29 cellular contexts compared by ENCODE assay signal in the genomic region with DNA sequence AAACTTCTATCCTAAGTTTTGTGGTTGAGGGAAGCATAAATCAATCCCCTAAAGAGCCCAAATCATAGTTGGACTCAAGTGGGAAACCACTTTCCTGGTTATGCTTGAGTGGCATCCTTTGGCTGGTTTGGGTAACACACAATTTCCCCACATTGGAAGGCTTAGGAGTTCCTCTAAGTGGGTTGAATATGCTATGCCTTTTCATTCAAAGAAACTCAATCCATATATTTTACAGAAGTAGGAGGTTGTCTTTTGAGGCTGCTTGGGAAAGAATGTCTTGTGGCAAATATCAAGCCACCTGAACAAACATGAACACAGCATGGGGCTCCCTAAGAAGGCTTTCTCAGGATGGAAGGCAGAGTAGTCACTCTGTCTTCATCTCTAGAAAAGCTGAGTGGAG.
A peak's percentile ranks its signal among the peaks of the same experiment; 100 is the strongest.
DNase-seq lines count a peak whose midpoint lies in the region; ATAC-seq and TF ChIP-seq lines count a peak whose summit lies in the region.
"Had no signal": no experiment of that assay in that cellular context is flagged by ENCODE, and none has a peak within 500 bp of the region (broad histone marks: within the 10 kb centered on the region; RNA-seq: fewer than 3 reads in every experiment).

No MANE protein-coding gene starts in this region.

- no peaks in the 10 kb centered on the region for H3K36me3 ChIP-seq in SK-N-SH (replicated peaks in 1 of 2; ENCODE audit: control insufficient read depth in 1 of 2, insufficient read depth in 2 of 2, low read length in 1 of 2)
- H3K36me3 ChIP-seq: cardiac muscle cell, neutrophil, Peyer's patch, right lobe of liver, tibial nerve had no signal

- H3K4me2 ChIP-seq in SK-N-SH, result no peak overlapping the region

- no peak overlapping the region for H2AFZ ChIP-seq in SK-N-SH (ENCODE audit: low read depth)
- H2AFZ ChIP-seq: GM23248 had no signal

- no peaks in the 10 kb centered on the region for H4K20me1 ChIP-seq in SK-N-SH (ENCODE audit: insufficient read depth)

- no peaks in the 10 kb centered on the region for H3K4me1 ChIP-seq in SK-N-SH (ENCODE audit: control insufficient read depth in 1 of 2, insufficient read depth in 2 of 2, low read depth in 1 of 2, low read length in 1 of 2)
- H3K4me1 ChIP-seq: Caco-2, Peyer's patch, right lobe of liver, tibial nerve had no signal

- H3K9ac ChIP-seq in SK-N-SH, result no peak overlapping the region
- H3K9ac ChIP-seq: GM23248 had no signal

- ATAC-seq in HG03378 (IDR thresholded peaks at IDR 0.05; ENCODE audit: unreplicated experiment) (no peak), GM21619 (IDR thresholded peaks at IDR 0.05; ENCODE audit: unreplicated experiment) (no peak)
- ATAC-seq: activated T-helper 17 cell treated with anti-CD3 and anti-CD28 coated beads, Interleukin-2, amount 50 U/mL, for 72 hours; esophagus mucosa; naive thymus-derived CD4-positive, alpha-beta T cell; right lobe of liver had no signal

- H3K9me2 ChIP-seq in SK-N-SH, result no peaks in the 10 kb centered on the region

- H3F3A ChIP-seq in SK-N-SH (replicated peaks; ENCODE audit: insufficient read depth), result no peaks in the 10 kb centered on the region

- H3K79me2 ChIP-seq in SK-N-SH (ENCODE audit: insufficient read depth), result no peaks in the 10 kb centered on the region

- TF ChIP-seq RAD21 in SK-N-SH (IDR thresholded peaks at IDR 0.05; ENCODE audit: low read length), result no peak

- no peaks in the 10 kb centered on the region for H3K27me3 ChIP-seq in SK-N-SH (ENCODE audit: insufficient read depth)
- H3K27me3 ChIP-seq: neutrophil, Peyer's patch, right lobe of liver, tibial nerve had no signal

- TF ChIP-seq EP300 in SK-N-SH (IDR thresholded peaks at IDR 0.05; ENCODE audit: borderline replicate concordance in 1 of 2, low read depth in 1 of 2, low read length in 1 of 2), result no peak

- in situ Hi-C loops in astrocyte of the cerebellum (cut with HindIII; ENCODE audit: low sequenced_read_pairs), result no loop called here

- no peaks in the 10 kb centered on the region for H3K9me3 ChIP-seq in SK-N-SH
- H3K9me3 ChIP-seq: Caco-2, neutrophil, Peyer's patch, right lobe of liver, tibial nerve had no signal

- H3K4me3 ChIP-seq in astrocyte of the cerebellum (ENCODE audit: low read depth, low read length) (no peak overlapping the region), coronary artery (no peak overlapping the region), SK-N-SH (ENCODE audit: low read depth in 2 of 2, low read length in 1 of 2) (no peak overlapping the region)
- H3K4me3 ChIP-seq: cardiac muscle cell, GM23248, Peyer's patch, right lobe of liver, tibial nerve had no signal

- POLR2A ChIA-PET in SK-N-SH (lab: Yijun Ruan, JAX), result no interaction called here

- DNase-seq in NCI-H1105 treated with DMSO at 0.1 percent for 48 hours (lab: John Stamatoyannopoulos, UW) (peak; percentile 3), NCI-H1105 (lab: John Stamatoyannopoulos, UW) (no peak), astrocyte of the cerebellum (ENCODE audit: low read depth) (peak; percentile 95), glomerular visceral epithelial cell (ENCODE audit: extremely low spot score) (peak; percentile 15), coronary artery (ENCODE audit: low spot score) (no peak), SK-N-SH (no peak)
- DNase-seq: activated CD4-positive, alpha-beta memory T cell treated with anti-CD3 and anti-CD28 coated beads, Interleukin-2, amount 10 ng/mL, durations not matched to agents 7 days and 5 days; activated CD4-positive, alpha-beta T cell treated with anti-CD3 and anti-CD28 coated beads for 1 hour; activated naive CD4-positive, alpha-beta T cell treated with anti-CD3 and anti-CD28 coated beads, Interleukin-2, amount 50 U/mL, for 16 hours; amniotic stem cell; Caco-2; DND-41; GM23248; naive thymus-derived CD4-positive, alpha-beta T cell; NCI-H1048; NCI-H1930; NCI-H526 treated with DMSO at 0.1 percent for 48 hours; Peyer's patch; right lobe of liver; SIG-M5; stimulated activated CD4-positive, alpha-beta T cell treated with anti-CD3 and anti-CD28 coated beads, Interleukin-4, amount 100 ng/mL, for 24 hours had no signal

- no peak overlapping the region for H3K27ac ChIP-seq in coronary artery
- no peak overlapping the region for H3K27ac ChIP-seq in SK-N-SH (ENCODE audit: low read depth in 2 of 2, low read length in 1 of 2)
- H3K27ac ChIP-seq: 22Rv1, cardiac muscle cell, GM23248, neutrophil, Peyer's patch, right lobe of liver had no signal

- TF ChIP-seq CTCF in astrocyte of the cerebellum (IDR thresholded peaks at IDR 0.05; ENCODE audit: low read depth, low read length, missing control alignments) (peak; percentile 23), coronary artery (IDR thresholded peaks at IDR 0.05) (no peak), SK-N-SH (IDR thresholded peaks at IDR 0.05) (no peak)

- CTCF ChIA-PET in SK-N-SH (lab: Yijun Ruan, JAX), result no interaction called here

TF ChIP-seq in SK-N-SH, 30 proteins besides CTCF, POLR2A, EP300 and RAD21:
- TF ChIP-seq FOXM1 (IDR thresholded peaks at IDR 0.05; ENCODE audit: low read depth), result no peak
- no peak for TF ChIP-seq RFX5 (IDR thresholded peaks at IDR 0.05; ENCODE audit: low read length)
- TF ChIP-seq, protein P1, sequence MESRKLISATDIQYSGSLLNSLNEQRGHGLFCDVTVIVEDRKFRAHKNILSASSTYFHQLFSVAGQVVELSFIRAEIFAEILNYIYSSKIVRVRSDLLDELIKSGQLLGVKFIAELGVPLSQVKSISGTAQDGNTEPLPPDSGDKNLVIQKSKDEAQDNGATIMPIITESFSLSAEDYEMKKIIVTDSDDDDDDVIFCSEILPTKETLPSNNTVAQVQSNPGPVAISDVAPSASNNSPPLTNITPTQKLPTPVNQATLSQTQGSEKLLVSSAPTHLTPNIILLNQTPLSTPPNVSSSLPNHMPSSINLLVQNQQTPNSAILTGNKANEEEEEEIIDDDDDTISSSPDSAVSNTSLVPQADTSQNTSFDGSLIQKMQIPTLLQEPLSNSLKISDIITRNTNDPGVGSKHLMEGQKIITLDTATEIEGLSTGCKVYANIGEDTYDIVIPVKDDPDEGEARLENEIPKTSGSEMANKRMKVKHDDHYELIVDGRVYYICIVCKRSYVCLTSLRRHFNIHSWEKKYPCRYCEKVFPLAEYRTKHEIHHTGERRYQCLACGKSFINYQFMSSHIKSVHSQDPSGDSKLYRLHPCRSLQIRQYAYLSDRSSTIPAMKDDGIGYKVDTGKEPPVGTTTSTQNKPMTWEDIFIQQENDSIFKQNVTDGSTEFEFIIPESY (IDR thresholded peaks at IDR 0.05; ENCODE audit: borderline replicate concordance, low read depth), result no peak
- no peak for TF ChIP-seq MXI1 (IDR thresholded peaks at IDR 0.05; ENCODE audit: low read depth, low read length)
- TF ChIP-seq GABPA (IDR thresholded peaks at IDR 0.05; ENCODE audit: low read depth), result no peak
- no peak for TF ChIP-seq ELF1 (IDR thresholded peaks at IDR 0.05)
- TF ChIP-seq JUND (IDR thresholded peaks at IDR 0.05), result no peak
- TF ChIP-seq EZH2phosphoT487 (IDR thresholded peaks at IDR 0.05; ENCODE audit: borderline replicate concordance, low read depth), result no peak
- TF ChIP-seq MAX (IDR thresholded peaks at IDR 0.05; ENCODE audit: low read depth), result no peak
- no peak for TF ChIP-seq USF1 (IDR thresholded peaks at IDR 0.05; ENCODE audit: borderline replicate concordance, low read depth)
- TF ChIP-seq TEAD4 (IDR thresholded peaks at IDR 0.05; ENCODE audit: borderline replicate concordance, insufficient read depth), result no peak
- TF ChIP-seq FOSL2 (IDR thresholded peaks at IDR 0.05; ENCODE audit: borderline replicate concordance, low read depth), result no peak
- no peak for TF ChIP-seq IRF3 (IDR thresholded peaks at IDR 0.05; ENCODE audit: low read depth, low read length)
- no peak for TF ChIP-seq RXRA (IDR thresholded peaks at IDR 0.05; ENCODE audit: borderline replicate concordance, low read depth)
- TF ChIP-seq MEF2A (IDR thresholded peaks at IDR 0.05; ENCODE audit: borderline replicate concordance, low read depth), result no peak

Comparison
In these comparisons a context has a peak if more than half of its experiments do, and no peak if none do; other contexts are left out.
1. DNase-seq: peak in NCI-H1105 treated with DMSO at 0.1 percent for 48 hours (single experiment), astrocyte of the cerebellum (single experiment) and glomerular visceral epithelial cell (single experiment); none in NCI-H1105 (single experiment), coronary artery (single experiment) and SK-N-SH (single experiment).